In genomic region chr2:42087857-42088195, GRCh38 we compare ENCODE assay signal across 26 cellular contexts. TPM values are rescaled to one million over a fixed set of nuclear protein-coding genes. Genes with fewer than 3 reads are reported as not detected.
"Had no signal": no experiment of that assay in that cellular context is flagged by ENCODE, and none has a peak within 500 bp of the region (broad histone marks: within the 10 kb centered on the region; RNA-seq: fewer than 3 reads in every experiment).

No MANE protein-coding gene starts in this region.

- H3K4me3 ChIP-seq: colonic mucosa, esophagus muscularis mucosa, gastroesophageal sphincter, heart right ventricle, left lung, mucosa of descending colon, right atrium auricular region, stomach, thyroid gland, vagina had no signal

- H3K4me1 ChIP-seq: foreskin keratinocyte, parathyroid adenoma had no signal

- H3K27ac ChIP-seq: colonic mucosa, esophagus muscularis mucosa, foreskin keratinocyte, gastroesophageal sphincter, heart right ventricle, left lung, neutrophil, parathyroid adenoma, right atrium auricular region, stomach, thyroid gland, vagina had no signal

- DNase-seq: colonic mucosa; effector CD8-positive, alpha-beta T cell; foreskin keratinocyte; heart right ventricle; hippocampal formation; left lung; mesenchymal stem cell; mucosa of descending colon; naive B cell; stimulated activated CD4-positive, alpha-beta T cell treated with anti-CD3 and anti-CD28 coated beads, Interleukin-2, amount 100 ng/mL, for 24 hours; stimulated activated CD4-positive, alpha-beta T cell treated with anti-CD3 and anti-CD28 coated beads, Interleukin-4, amount 100 ng/mL, for 24 hours; stimulated activated naive CD4-positive, alpha-beta T cell treated with Interleukin-2 at 50 U/mL for 16 hours; stomach; thyroid gland; trophoblast cell had no signal

- ATAC-seq: foreskin keratinocyte; gastroesophageal sphincter; heart right ventricle; left lung; natural killer cell treated with Interleukin-12 subunit alpha and Interleukin-12 subunit beta and Interleukin-15 and Interleukin-18, amount 100 ng/mL, for 72 hours; sciatic nerve; stimulated activated effector memory CD8-positive, alpha-beta T cell treated with anti-CD3 and anti-CD28 coated beads, Interleukin-12 subunit alpha, Interleukin-12 subunit beta, amount 100 ng/mL, for 72 hours had no signal

- H3K27me3 ChIP-seq: colonic mucosa, esophagus muscularis mucosa, foreskin keratinocyte, gastroesophageal sphincter, heart right ventricle, left lung, right atrium auricular region, stomach, thyroid gland, vagina had no signal

- H3K36me3 ChIP-seq: colonic mucosa, esophagus muscularis mucosa, gastroesophageal sphincter, heart right ventricle, left lung, neutrophil, right atrium auricular region, stomach, thyroid gland, vagina had no signal

- H3K9me3 ChIP-seq: colonic mucosa, esophagus muscularis mucosa, gastroesophageal sphincter, heart right ventricle, left lung, mucosa of descending colon, neutrophil, right atrium auricular region, stomach, thyroid gland, vagina had no signal

- FAIRE-seq: endothelial cell of umbilical vein, keratinocyte had no signal

RNA-seq across cellular contexts. Expression of gene PKDCC, which starts 40.0 kb away (rescaled TPM):
- total RNA-seq: foreskin keratinocyte; natural killer cell treated with Interleukin-12 subunit alpha and Interleukin-12 subunit beta and Interleukin-15 and Interleukin-18, amount 100 ng/mL, for 72 hours had no signal
- polyA plus RNA-seq: keratinocyte had no signal
